24 cellular contexts compared by ENCODE assay signal in the genomic region with DNA sequence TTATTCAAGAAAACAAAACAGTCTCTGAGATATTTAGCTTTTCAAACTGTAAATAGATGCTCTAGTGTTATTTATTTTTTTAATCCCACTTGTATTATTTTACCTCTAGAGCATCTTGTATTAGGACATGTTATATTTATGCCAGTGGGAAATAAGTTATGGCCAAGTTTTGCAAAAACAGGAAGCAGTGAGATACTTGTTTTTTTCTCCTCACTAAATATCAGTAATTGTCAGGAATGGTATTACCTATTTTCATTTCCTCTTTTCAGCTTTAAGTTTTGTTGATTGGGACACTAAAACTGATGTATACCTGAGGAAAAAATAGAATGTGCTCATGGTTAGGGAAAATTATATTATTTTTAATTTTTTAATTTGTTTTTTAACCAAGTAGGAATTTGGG.
"Had no signal": no experiment of that assay in that cellular context is flagged by ENCODE, and none has a peak within 500 bp of the region (broad histone marks: within the 10 kb centered on the region; RNA-seq: fewer than 3 reads in every experiment).

No MANE protein-coding gene starts in this region.

- H3K4me3 ChIP-seq: cardiac muscle cell, lung, neural progenitor cell, psoas muscle, tibial artery had no signal

- H3K27ac Mint-ChIP-seq: activated CD4-positive, alpha-beta T cell treated with anti-CD3 and anti-CD28 coated beads for 36 hours; activated CD8-positive, alpha-beta memory T cell treated with anti-CD3 and anti-CD28 coated beads, Interleukin-2, amount 10 ng/mL, durations not matched to agents 7 days and 5 days; activated naive CD8-positive, alpha-beta T cell; neural progenitor cell had no signal

- H3K4me1 Mint-ChIP-seq: neural progenitor cell had no signal

- FAIRE-seq: urothelium cell line had no signal

- H2AFZ ChIP-seq: neural progenitor cell had no signal

- H3K27me3 ChIP-seq: cardiac muscle cell, foreskin keratinocyte, neural progenitor cell, tibial artery had no signal

- H3K4me2 ChIP-seq: neural progenitor cell had no signal

- H3K9me3 Mint-ChIP-seq: neural progenitor cell had no signal

- H3K9ac ChIP-seq: neural progenitor cell had no signal

- H3K4me3 Mint-ChIP-seq: activated CD4-positive, alpha-beta T cell treated with anti-CD3 and anti-CD28 coated beads for 36 hours; activated CD8-positive, alpha-beta memory T cell treated with anti-CD3 and anti-CD28 coated beads, Interleukin-2, amount 10 ng/mL, durations not matched to agents 7 days and 5 days; activated naive CD8-positive, alpha-beta T cell; neural progenitor cell had no signal

- ATAC-seq: activated CD4-positive, alpha-beta T cell treated with anti-CD3 and anti-CD28 coated beads for 36 hours; activated CD8-positive, alpha-beta memory T cell treated with anti-CD3 and anti-CD28 coated beads, Interleukin-2, amount 10 ng/mL, durations not matched to agents 7 days and 5 days; foreskin keratinocyte; left lobe of liver; psoas muscle; right cardiac atrium; stimulated activated naive CD8-positive, alpha-beta T cell treated with anti-CD3 and anti-CD28 coated beads, Interleukin-15, Interleukin-2, amounts not matched to agents 100 U/mL and 50 U/mL, for 24 hours had no signal

- H3K27me3 Mint-ChIP-seq: activated CD4-positive, alpha-beta T cell treated with anti-CD3 and anti-CD28 coated beads for 36 hours; activated CD8-positive, alpha-beta memory T cell treated with anti-CD3 and anti-CD28 coated beads, Interleukin-2, amount 10 ng/mL, durations not matched to agents 7 days and 5 days; activated naive CD8-positive, alpha-beta T cell had no signal

- H3K27ac ChIP-seq: cardiac muscle cell, epithelial cell of prostate, foreskin keratinocyte, neural progenitor cell, psoas muscle, tibial artery, WERI-Rb-1 had no signal

- H3K4me1 ChIP-seq: neural progenitor cell, tibial artery had no signal

- DNase-seq: activated CD4-positive, alpha-beta T cell treated with anti-CD3 and anti-CD28 coated beads for 36 hours; activated CD4-positive, alpha-beta T cell treated with anti-CD3 and anti-CD28 coated beads, Interleukin-2, amount 50 U/mL, for 48 hours; activated CD8-positive, alpha-beta memory T cell treated with anti-CD3 and anti-CD28 coated beads, Interleukin-2, amount 10 ng/mL, durations not matched to agents 7 days and 5 days; amniotic stem cell; effector memory CD4-positive, alpha-beta T cell; foreskin keratinocyte; hypothalamus; kidney; psoas muscle; right cardiac atrium; stimulated activated CD4-positive, alpha-beta T cell treated with anti-CD3 and anti-CD28 coated beads, Interleukin-2, amount 100 ng/mL, for 24 hours; stimulated activated naive CD8-positive, alpha-beta T cell treated with anti-CD3 and anti-CD28 coated beads, Interleukin-15, Interleukin-2, amounts not matched to agents 100 U/mL and 50 U/mL, for 24 hours; substantia nigra; T-helper 1 cell; T-helper 9 cell; tibial artery; WERI-Rb-1 had no signal
